ENCODE assay signal across 8 cellular contexts in the genomic region with DNA sequence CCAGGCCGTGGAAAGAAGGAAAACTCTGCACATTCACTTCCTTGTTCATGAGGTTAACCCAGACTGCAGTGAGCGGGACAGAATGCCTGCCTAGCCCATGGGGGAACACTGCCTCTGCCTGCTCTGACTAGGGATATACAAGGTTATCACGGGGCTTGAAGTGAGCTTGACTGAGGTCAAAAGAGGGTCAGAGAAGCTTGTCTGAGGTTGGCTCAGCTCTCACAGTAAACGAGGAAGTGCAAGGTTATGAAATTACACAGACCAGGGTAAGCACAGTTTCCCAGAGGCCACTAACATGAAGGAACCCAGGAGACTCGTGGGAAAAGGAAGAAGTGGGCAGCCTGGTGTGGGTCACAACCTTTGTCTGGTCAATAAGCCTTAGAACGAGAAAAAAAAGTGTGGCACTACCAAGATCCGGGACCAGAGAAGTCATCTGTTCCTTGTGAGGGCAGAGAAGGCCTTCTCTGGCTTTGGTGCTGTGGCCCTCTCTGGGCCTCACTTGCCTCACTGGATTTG. TPM values are rescaled to one million over a fixed set of nuclear protein-coding genes. Genes with fewer than 3 reads are reported as not detected.
DNase-seq lines count a peak whose midpoint lies in the region; ATAC-seq and TF ChIP-seq lines count a peak whose summit lies in the region.

No MANE protein-coding gene starts in this region.

- peak; percentile 73 for DNase-seq in NOMO-1 treated with dmso at 0.1 percent for 144 hours (lab: John Stamatoyannopoulos, UW; ENCODE audit: unreplicated experiment)
- DNase-seq in fibroblast of villous mesenchyme (ENCODE audit: low read depth): peak; percentile 94
- no peak for DNase-seq in sciatic nerve (ENCODE audit: low spot score)
- no peak for DNase-seq in cerebellar nuclear complex (lab: John Stamatoyannopoulos, UW)
- no peak for DNase-seq in DMS114 treated with DMSO at 0.1 percent for 48 hours (lab: John Stamatoyannopoulos, UW; ENCODE audit: unreplicated experiment)

- intact Hi-C loops in sciatic nerve (cut with DNase I): no loop called here

- no peak for TF ChIP-seq CTCF in fibroblast of villous mesenchyme (IDR thresholded peaks at IDR 0.05; ENCODE audit: insufficient read depth, low read depth, low read length)

- ATAC-seq in GM18870 (IDR thresholded peaks at IDR 0.05; ENCODE audit: unreplicated experiment) (peak; percentile 43), sciatic nerve (peak; percentile 15), HG02938 (IDR thresholded peaks at IDR 0.05; ENCODE audit: unreplicated experiment) (no peak), GM19023 (IDR thresholded peaks at IDR 0.05; ENCODE audit: unreplicated experiment) (no peak)

- no peak overlapping the region for H3K4me3 ChIP-seq in fibroblast of villous mesenchyme (ENCODE audit: low read depth, low read length)

RNA-seq across cellular contexts. Expression of a gene that starts 28.8 kb away (rescaled TPM):
- 81.6 and 102 TPM in 2 replicates for total RNA-seq in fibroblast of villous mesenchyme
- total RNA-seq in sciatic nerve: 85.0 TPM

RNA-seq across cellular contexts. Expression of a gene that starts 41.8 kb away (rescaled TPM):
- 48.4 and 61.8 TPM in 2 replicates for total RNA-seq in fibroblast of villous mesenchyme
- 12.9 TPM for total RNA-seq in sciatic nerve

RNA-seq across cellular contexts. Expression of a gene that starts 53.7 kb away (rescaled TPM):
- total RNA-seq in fibroblast of villous mesenchyme (45.1 and 58.7 TPM in 2 replicates), sciatic nerve (37.7 TPM)

RNA-seq across cellular contexts. Expression of a gene that starts 58.5 kb away (rescaled TPM):
- total RNA-seq in fibroblast of villous mesenchyme (0.43 TPM in 1 of 2 replicates, not detected in the other), sciatic nerve (5.8 TPM)

Comparison
In these comparisons a context has a peak if more than half of its experiments do, and no peak if none do; other contexts are left out.
1. ATAC-seq: peak in GM18870 (single experiment) and sciatic nerve (single experiment); none in HG02938 (single experiment) and GM19023 (single experiment).
2. DNase-seq: peak in NOMO-1 treated with dmso at 0.1 percent for 144 hours (single experiment) and fibroblast of villous mesenchyme (single experiment); none in sciatic nerve (single experiment), cerebellar nuclear complex (0 of 2) and DMS114 treated with DMSO at 0.1 percent for 48 hours (single experiment).